ENCODE assay signal across 30 cellular contexts in genomic region chr10:16886032-16886431, GRCh38.
"Had no signal": no experiment of that assay in that cellular context is flagged by ENCODE, and none has a peak within 500 bp of the region (broad histone marks: within the 10 kb centered on the region; RNA-seq: fewer than 3 reads in every experiment).

No MANE protein-coding gene starts in this region.

- ATAC-seq: activated CD4-positive, alpha-beta T cell treated with anti-CD3 and anti-CD28 coated beads for 36 hours; activated naive CD4-positive, alpha-beta T cell treated with anti-CD3 and anti-CD28 coated beads, Interleukin-2, amount 50 U/mL, for 72 hours; activated T-cell treated with anti-CD3 and anti-CD28 coated beads, Interleukin-2, amount 50 U/mL, for 72 hours; body of pancreas; foreskin keratinocyte; gastroesophageal sphincter; heart right ventricle; T-helper 17 cell had no signal

- H3K9me3 ChIP-seq: body of pancreas, esophagus squamous epithelium, gastroesophageal sphincter, heart right ventricle had no signal

- H3K4me1 ChIP-seq: esophagus squamous epithelium, gastroesophageal sphincter had no signal

- H3K4me3 ChIP-seq: body of pancreas, esophagus squamous epithelium, gastroesophageal sphincter, heart right ventricle had no signal

- H3K27me3 ChIP-seq: body of pancreas, esophagus squamous epithelium, foreskin keratinocyte, gastroesophageal sphincter, heart right ventricle had no signal

- H3K36me3 ChIP-seq: esophagus squamous epithelium, gastroesophageal sphincter, heart right ventricle had no signal

- H3K27ac ChIP-seq: body of pancreas, epithelial cell of prostate, esophagus squamous epithelium, foreskin keratinocyte, gastroesophageal sphincter, heart right ventricle had no signal

- DNase-seq: activated CD4-positive, alpha-beta memory T cell treated with anti-CD3 and anti-CD28 coated beads, Interleukin-2, amount 10 ng/mL, durations not matched to agents 7 days and 5 days; activated CD4-positive, alpha-beta T cell treated with anti-CD3 and anti-CD28 coated beads for 36 hours; activated CD4-positive, alpha-beta T cell treated with anti-CD3 and anti-CD28 coated beads, Interleukin-2, amount 10 ng/mL, durations not matched to agents 24 days and 14 days; activated CD4-positive, alpha-beta T cell treated with anti-CD3 and anti-CD28 coated beads, Interleukin-2, amount 50 U/mL, for 4 hours; activated CD4-positive, CD25-positive, alpha-beta regulatory T cell; activated CD4-positive, CD25-positive, alpha-beta regulatory T cell treated with anti-CD3 and anti-CD28 coated beads, Interleukin-2, amount 50 U/mL, for 72 hours; activated CD8-positive, alpha-beta memory T cell treated with anti-CD3 and anti-CD28 coated beads, Interleukin-2, amount 50 U/mL, for 48 hours; activated gamma-delta T cell; activated naive CD4-positive, alpha-beta T cell; activated naive CD4-positive, alpha-beta T cell treated with anti-CD3 and anti-CD28 coated beads, Interleukin-2, amount 10 ng/mL, durations not matched to agents 7 days and 5 days; activated naive CD8-positive, alpha-beta T cell treated with anti-CD3 and anti-CD28 coated beads, Interleukin-2, amount 10 ng/mL, durations not matched to agents 7 days and 5 days; activated T-cell treated with anti-CD3 and anti-CD28 coated beads for 4 hours; activated T-cell treated with anti-CD3 and anti-CD28 coated beads, Interleukin-2, amount 50 U/mL, for 24 hours; activated T-cell treated with anti-CD3 and anti-CD28 coated beads, Interleukin-2, amount 50 U/mL, for 72 hours; amniotic stem cell; anterior cingulate cortex; body of pancreas; caudate nucleus; cortex of kidney; dermis blood vessel endothelial cell; effector CD4-positive, alpha-beta T cell; esophagus squamous epithelium; foreskin keratinocyte; heart right ventricle; T-helper 1 cell; T-helper 17 cell; T1000 had no signal
